In genomic region chr10:61336831-61337230, GRCh38 we compare ENCODE assay signal across 9 cellular contexts.
"Had no signal": no experiment of that assay in that cellular context is flagged by ENCODE, and none has a peak within 500 bp of the region (broad histone marks: within the 10 kb centered on the region; RNA-seq: fewer than 3 reads in every experiment).

No MANE protein-coding gene starts in this region.

- FAIRE-seq: HTR-8/SVneo had no signal

- H3K4me3 ChIP-seq: GM23248, HAP-1 had no signal

- DNase-seq: GM23248, GOT3, H7, HFFc6, IMR-90, KBM-7 had no signal

- H3K36me3 ChIP-seq: HAP-1 had no signal

- H3K4me1 ChIP-seq: HAP-1 had no signal

- H2AFZ ChIP-seq: GM23248 had no signal

- ATAC-seq: HCT116 had no signal

- H3K9me3 ChIP-seq: HAP-1 had no signal

- H3K9ac ChIP-seq: GM23248 had no signal

- H3K27ac ChIP-seq: GM23248 had no signal
